In the genomic region with DNA sequence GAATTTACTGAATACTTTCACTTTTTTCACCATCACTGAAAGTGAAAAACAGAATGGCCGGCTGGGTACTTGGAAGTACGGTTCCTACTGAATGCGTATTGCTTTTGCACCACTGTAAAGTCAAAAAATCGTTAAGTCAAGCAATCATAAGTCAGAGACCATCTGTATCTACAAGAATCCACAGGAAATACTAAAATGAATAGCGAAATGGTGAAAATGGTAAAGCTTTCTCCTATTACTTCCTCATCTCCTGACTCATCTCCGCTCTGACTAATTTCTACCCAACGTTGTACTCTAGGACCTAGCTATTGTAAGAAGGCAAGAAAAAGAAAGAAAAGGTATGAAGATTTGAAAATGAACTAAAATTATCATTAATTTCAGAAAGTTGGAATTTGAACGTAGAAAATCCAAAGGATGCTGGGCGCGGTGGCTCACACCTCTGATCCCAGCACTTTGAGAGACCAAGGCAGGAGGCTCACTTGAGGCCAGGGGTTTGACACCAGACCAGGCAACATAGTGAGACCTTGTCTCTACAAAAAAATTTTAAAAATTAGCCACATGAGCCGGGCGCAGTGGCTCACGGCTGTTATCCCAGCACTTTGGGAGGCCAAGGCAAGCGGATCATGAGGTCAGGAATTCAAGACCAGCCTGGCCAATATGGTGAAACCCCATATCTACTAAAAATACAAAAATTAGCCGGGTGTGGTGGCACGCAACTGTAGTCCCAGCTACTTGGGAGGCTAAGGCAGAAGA, we compare ENCODE assay signal across 11 cellular contexts. TPM values are rescaled to one million over a fixed set of nuclear protein-coding genes. Genes with fewer than 3 reads are reported as not detected.
DNase-seq lines count a peak whose midpoint lies in the region; ATAC-seq, FAIRE-seq and TF ChIP-seq lines count a peak whose summit lies in the region.
"Had no signal": no experiment of that assay in that cellular context is flagged by ENCODE, and none has a peak within 500 bp of the region (broad histone marks: within the 10 kb centered on the region; RNA-seq: fewer than 3 reads in every experiment).

No MANE protein-coding gene starts in this region.

- no peaks in the 10 kb centered on the region for H3K27me3 ChIP-seq in ACC112 (ENCODE audit: insufficient read depth, low read length)

- intact Hi-C loops in kidney (cut with DNase I), result no loop called here
- intact Hi-C loops in left colon (cut with DNase I, micrococcal nuclease), result no loop called here

- FAIRE-seq in RCC 7860 (lab: Jason Lieb, UNC) (peak; percentile 30), kidney (lab: Jason Lieb, UNC) (no peak)

- peak overlapping the region; percentile 99 for H3K27ac ChIP-seq in ACC112 (ENCODE audit: low read depth, low read length)
- H3K27ac ChIP-seq in kidney (ENCODE audit: low read depth in 2 of 2, low read length in 2 of 2), result no peak overlapping the region
- H3K27ac ChIP-seq: KMS-11 had no signal

- H3K4me3 ChIP-seq in ACC112 (ENCODE audit: low read depth, low read length), result no peak overlapping the region
- H3K4me3 ChIP-seq in kidney (ENCODE audit: low read length in 2 of 2), result no peak overlapping the region

- DNase-seq in RCC 7860 (ENCODE audit: low spot score), result peak; percentile 42
- peak; percentile 65 to 94 for DNase-seq in dermis microvascular lymphatic vessel endothelial cell (ENCODE audit: low read depth in 2 of 2)
- DNase-seq in kidney, result no peak
- no peak for DNase-seq in activated gamma-delta T cell treated with Interleukin-2 at 50 U/mL for 16 hours
- no peak for DNase-seq in left colon
- DNase-seq in mesenteric fat pad (ENCODE audit: low spot score), result no peak
- DNase-seq: activated CD8-positive, alpha-beta memory T cell treated with anti-CD3 and anti-CD28 coated beads, Interleukin-2, amount 50 U/mL, for 4 hours; DMS153 had no signal

- H3K9ac ChIP-seq in kidney (ENCODE audit: low read length in 2 of 2), result no peak overlapping the region
- H3K9ac ChIP-seq: KMS-11 had no signal

- H2AFZ ChIP-seq in ACC112 (ENCODE audit: low read length, unreplicated experiment), result no peak overlapping the region

- H3K36me3 ChIP-seq in ACC112 (ENCODE audit: insufficient read depth, low read length) (no peaks in the 10 kb centered on the region), kidney (ENCODE audit: control insufficient read depth in 1 of 2, insufficient read depth in 2 of 2, low read length in 2 of 2) (no peaks in the 10 kb centered on the region)

- H3K79me2 ChIP-seq in ACC112 (ENCODE audit: control insufficient read depth, insufficient read depth, low read length, unreplicated experiment), result peaks cover 14% of the 10 kb centered on the region

- peaks cover 43% of the 10 kb centered on the region for H3K4me1 ChIP-seq in ACC112 (ENCODE audit: control insufficient read depth, insufficient read depth, low read length, unreplicated experiment)
- peaks cover 0 to 5% of the 10 kb centered on the region in 2 donors for H3K4me1 ChIP-seq in kidney (ENCODE audit: control insufficient read depth in 1 of 2, insufficient read depth in 1 of 2, low read depth in 1 of 2, low read length in 2 of 2)

- TF ChIP-seq CTCF in kidney (IDR thresholded peaks at IDR 0.05; ENCODE audit: borderline replicate concordance, extremely low read depth, insufficient read depth), result no peak

- ATAC-seq in GM19438 (IDR thresholded peaks at IDR 0.05; ENCODE audit: low read depth, unreplicated experiment) (peak; percentile 42), left colon (no peak)

- H3K9me3 ChIP-seq in kidney (ENCODE audit: control insufficient read depth in 1 of 2, low read length in 2 of 2), result no peaks in the 10 kb centered on the region

RNA-seq across cellular contexts. Expression of a gene that starts 5.3 kb away (rescaled TPM):
- total RNA-seq in dermis microvascular lymphatic vessel endothelial cell, result 26.2 and 26.3 TPM in 2 replicates
- 6.3 TPM for total RNA-seq in kidney
- polyA plus RNA-seq in kidney (ENCODE audit: insufficient read depth, low read depth, low replicate concordance), result 4.1 TPM
- 1 to 10 TPM; 5.2 to 6.5 TPM for total RNA-seq in left colon
- total RNA-seq in mesenteric fat pad, result 3.4 TPM

RNA-seq across cellular contexts. Expression of a gene that starts 39.0 kb away (rescaled TPM):
- under 0.01 TPM in 1 of 2 replicates, not detected in the other for total RNA-seq in dermis microvascular lymphatic vessel endothelial cell
- total RNA-seq in kidney, result 4.2 TPM
- polyA plus RNA-seq in kidney (ENCODE audit: insufficient read depth, low read depth, low replicate concordance), result 0.17 TPM
- total RNA-seq in left colon, result 1 to 10 TPM in 1 of 2 donors, under 1 TPM in 1; 0.73 to 3.4 TPM
- 4.5 TPM for total RNA-seq in mesenteric fat pad

RNA-seq across cellular contexts. Expression of a gene that starts 40.6 kb away (rescaled TPM):
- total RNA-seq in dermis microvascular lymphatic vessel endothelial cell (4.4 and 5.1 TPM in 2 replicates), kidney (22.6 TPM), left colon (1 to 10 TPM; 4.2 to 6.5 TPM), mesenteric fat pad (2.8 TPM)
- 13.2 TPM for polyA plus RNA-seq in kidney (ENCODE audit: insufficient read depth, low read depth, low replicate concordance)

RNA-seq across cellular contexts. Expression of a gene that starts 48.0 kb away (rescaled TPM):
- total RNA-seq in dermis microvascular lymphatic vessel endothelial cell, result 16.8 and 17.1 TPM in 2 replicates
- 72.0 TPM for total RNA-seq in kidney
- 1.1 TPM for polyA plus RNA-seq in kidney (ENCODE audit: insufficient read depth, low read depth, low replicate concordance)
- 10 to 100 TPM in 1 of 2 donors, 1 to 10 TPM in 1; 3.2 to 23.4 TPM for total RNA-seq in left colon
- 15.7 TPM for total RNA-seq in mesenteric fat pad

Comparison
In these comparisons a context has a peak if more than half of its experiments do, and no peak if none do; other contexts are left out.
1. DNase-seq: peak in RCC 7860 (single experiment) and dermis microvascular lymphatic vessel endothelial cell (2 of 2); none in kidney (single experiment), activated gamma-delta T cell treated with Interleukin-2 at 50 U/mL for 16 hours (single experiment), left colon (0 of 2) and mesenteric fat pad (single experiment).